ENCODE assay signal across 22 cellular contexts in the genomic region with DNA sequence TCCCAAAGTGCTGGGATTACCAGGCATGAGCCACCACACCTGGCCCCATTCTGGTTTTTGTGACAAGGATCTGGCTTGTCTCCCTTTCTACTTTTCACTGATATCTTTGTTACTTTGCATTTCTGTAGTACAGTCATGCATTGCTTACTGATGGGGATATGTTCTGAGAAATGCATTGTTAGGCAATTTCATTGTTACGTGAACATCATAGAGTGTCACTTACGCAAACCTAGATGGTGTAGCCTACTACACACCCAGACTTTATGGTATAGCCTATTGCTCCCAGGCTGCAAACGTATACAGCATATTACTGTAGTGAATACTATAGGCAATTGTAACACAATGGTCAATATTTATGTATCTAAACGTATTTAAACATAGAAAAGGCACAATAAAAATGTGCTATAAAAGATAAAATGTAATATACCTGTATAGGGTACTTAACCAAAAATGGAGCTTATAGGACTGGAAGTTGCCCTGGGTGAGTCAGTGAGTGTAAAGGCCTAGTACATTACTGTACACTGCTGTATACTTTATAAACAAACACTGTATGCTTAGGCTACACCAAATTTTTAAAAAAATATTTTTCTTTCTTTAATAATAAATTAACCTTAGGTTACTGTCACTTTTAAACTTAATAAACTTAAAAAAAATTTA.
"Had no signal": no experiment of that assay in that cellular context is flagged by ENCODE, and none has a peak within 500 bp of the region (broad histone marks: within the 10 kb centered on the region; RNA-seq: fewer than 3 reads in every experiment).

No MANE protein-coding gene starts in this region.

- ATAC-seq: activated T-cell treated with anti-CD3 and anti-CD28 coated beads, Interleukin-2, amount 50 U/mL, for 4 hours had no signal

- H3K9ac ChIP-seq: SK-N-SH had no signal

- DNase-seq: activated CD4-positive, alpha-beta memory T cell treated with anti-CD3 and anti-CD28 coated beads for 36 hours; activated CD4-positive, alpha-beta T cell treated with anti-CD3 and anti-CD28 coated beads, Interleukin-2, amount 10 ng/mL, durations not matched to agents 7 days and 5 days; activated CD4-positive, CD25-positive, alpha-beta regulatory T cell; activated CD8-positive, alpha-beta memory T cell treated with anti-CD3 and anti-CD28 coated beads for 24 hours; activated effector memory CD4-positive, alpha-beta T cell treated with anti-CD3 and anti-CD28 coated beads, Interleukin-2, amount 50 U/mL, for 16 hours; activated naive CD4-positive, alpha-beta T cell treated with anti-CD3 and anti-CD28 coated beads for 36 hours; activated T-cell treated with anti-CD3 and anti-CD28 coated beads, Interleukin-2, amount 50 U/mL, for 4 hours; cerebellar nuclear complex; NCI-H1105 treated with DMSO at 0.1 percent for 48 hours; NCI-H1436 treated with DMSO at 0.1 percent for 48 hours; NCI-H187; NCI-H2081; NCI-H510A treated with DMSO at 0.1 percent for 48 hours; NCI-H69; NK-92 treated with Interleukin-12 subunit alpha and Interleukin-12 subunit beta, amount 100 ng/mL, for 24 hours; OCI-M1; Right ventricle myocardium superior; SJCRH30; SK-N-SH; T-helper 1 cell had no signal

- H3K4me3 ChIP-seq: SJCRH30 had no signal

- H3K27ac ChIP-seq: RWPE1, SJCRH30, VCaP had no signal

- H3K9me3 ChIP-seq: SJCRH30, SK-N-SH had no signal
